ENCODE assay signal across 1 cellular context in genomic region chr20:45834797-45835161, GRCh38.
TF ChIP-seq lines count a peak whose summit lies in the region.

No MANE protein-coding gene starts in this region.

TF ChIP-seq in HepG2, 621 proteins besides CTCF, POLR2A, EP300 and RAD21:
- TF ChIP-seq ZNF552 (CRISPR knock-in tag; IDR thresholded peaks at IDR 0.05; ENCODE audit: borderline replicate concordance) (no peak), PRPF4 (IDR thresholded peaks at IDR 0.05; ENCODE audit: low read depth, low read length, poor library complexity, severe bottlenecking) (no peak), ZNF318 (CRISPR knock-in tag; IDR thresholded peaks at IDR 0.05) (no peak), KLF13 (CRISPR knock-in tag; IDR thresholded peaks at IDR 0.05) (0 out of 2 replicates have a peak, but pooled peaks have one; percentile 53), BORCS8-MEF2B (CRISPR knock-in tag; IDR thresholded peaks at IDR 0.05) (peak; percentile 61; the same call in 1 of the 2 replicates), SCMH1 (CRISPR knock-in tag; IDR thresholded peaks at IDR 0.05; ENCODE audit: borderline replicate concordance) (no peak), ELK4 (CRISPR knock-in tag; IDR thresholded peaks at IDR 0.05; ENCODE audit: borderline replicate concordance) (0 out of 2 replicates have a peak, but pooled peaks have one; percentile 3), POLR2AphosphoS5 (IDR thresholded peaks at IDR 0.05; ENCODE audit: low read depth, low read length) (no peak), ZNF710 (CRISPR knock-in tag; IDR thresholded peaks at IDR 0.05; ENCODE audit: borderline replicate concordance) (0 out of 2 replicates have a peak, but pooled peaks have one; percentile 24), GPN1 (CRISPR knock-in tag; IDR thresholded peaks at IDR 0.05; ENCODE audit: borderline replicate concordance) (peak; percentile 34; the same call in 1 of the 2 replicates), ZSCAN25 (CRISPR knock-in tag; IDR thresholded peaks at IDR 0.05) (no peak), ZFP41 (CRISPR knock-in tag; IDR thresholded peaks at IDR 0.05; ENCODE audit: borderline replicate concordance) (0 out of 2 replicates have a peak, but pooled peaks have one; percentile 22), ZMYM2 (CRISPR knock-in tag; IDR thresholded peaks at IDR 0.05) (no peak), ZNF589 (CRISPR knock-in tag; conservative IDR thresholded peaks at IDR 0.05) (0 out of 2 replicates have a peak, but pooled peaks have one; percentile 18)
